1 cellular context compared by ENCODE assay signal in genomic region chr7:49860293-49860692, GRCh38.
TF ChIP-seq lines count a peak whose summit lies in the region.

No MANE protein-coding gene starts in this region.

TF ChIP-seq in GM23338, 12 proteins besides CTCF, POLR2A, EP300 and RAD21 (continued from another document):
- no peak for TF ChIP-seq ZNF462 (CRISPR knock-in tag; IDR thresholded peaks at IDR 0.05)
- no peak for TF ChIP-seq EZH2 (IDR thresholded peaks at IDR 0.05; ENCODE audit: low read depth, unreplicated experiment)
- no peak for TF ChIP-seq ZNF331 (CRISPR knock-in tag; IDR thresholded peaks at IDR 0.05; ENCODE audit: low read depth)
- no peak for TF ChIP-seq JUNB (IDR thresholded peaks at IDR 0.05; ENCODE audit: unreplicated experiment)
- no peak for TF ChIP-seq NANOG (IDR thresholded peaks at IDR 0.05; ENCODE audit: borderline replicate concordance)
